In the genomic region with DNA sequence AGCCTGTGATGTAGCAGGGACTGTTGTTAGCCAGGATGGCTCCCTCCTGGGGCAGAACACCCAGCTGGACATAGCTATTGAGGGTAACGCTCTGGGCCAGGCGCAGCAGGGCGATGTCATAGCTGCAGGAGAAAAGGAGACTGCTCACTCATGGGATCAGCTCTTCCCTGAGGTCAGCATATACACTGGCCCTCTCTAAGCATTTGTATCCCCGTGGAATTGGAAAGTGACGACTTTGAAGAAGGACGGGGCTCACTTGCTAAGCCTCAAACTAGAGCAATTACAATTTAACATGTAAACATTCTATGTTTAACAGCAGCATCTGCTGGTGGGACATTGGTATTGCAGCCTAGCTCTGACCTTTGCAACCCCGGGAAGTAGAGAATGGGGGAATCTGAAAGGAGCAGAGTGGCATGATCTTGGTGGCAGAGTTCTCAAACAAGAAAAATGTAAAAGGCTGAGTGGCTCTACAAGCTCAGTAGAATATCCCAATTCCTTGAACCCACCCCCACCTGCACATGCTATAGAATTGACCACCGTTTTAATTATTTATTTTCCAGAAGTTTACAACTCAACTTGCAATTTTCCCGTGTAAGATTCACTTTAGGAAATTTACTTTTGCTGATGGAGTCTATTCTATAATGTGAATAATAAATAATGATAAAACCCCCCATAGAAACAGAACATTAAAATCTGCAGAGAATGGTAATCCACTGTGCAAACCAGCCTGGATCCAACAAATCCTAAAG, we compare ENCODE assay signal across 7 cellular contexts. TPM values are rescaled to one million over a fixed set of nuclear protein-coding genes. Genes with fewer than 3 reads are reported as not detected.
DNase-seq lines count a peak whose midpoint lies in the region; ATAC-seq and TF ChIP-seq lines count a peak whose summit lies in the region.

No MANE protein-coding gene starts in this region.

- DNase-seq in NCI-H1105 (lab: John Stamatoyannopoulos, UW) (peak; percentile 35), T-helper 1 cell (peak in 4 of 5 donors; percentile 40 to 77 (median 61)), amniotic stem cell (lab: John Stamatoyannopoulos, UW) (peak; percentile 29), right atrium auricular region (ENCODE audit: low spot score) (peak; percentile 84), retinal pigment epithelial cell (ENCODE audit: low read depth) (no peak)

- H3K36me3 ChIP-seq in right atrium auricular region: no peaks in the 10 kb centered on the region

- H3K4me3 ChIP-seq in right atrium auricular region: peak overlapping the region in 1 of 2 donors; percentile 23
- H3K4me3 ChIP-seq in retinal pigment epithelial cell (ENCODE audit: low read length): peak overlapping the region; percentile 19

- peaks cover 0 to 5% of the 10 kb centered on the region in 2 donors for H3K4me1 ChIP-seq in right atrium auricular region

- no peak overlapping the region for H3K27ac ChIP-seq in right atrium auricular region

- ATAC-seq in HG03039 (IDR thresholded peaks at IDR 0.05; ENCODE audit: unreplicated experiment): no peak

- H3K27me3 ChIP-seq in right atrium auricular region: no peaks in the 10 kb centered on the region

- H3K9me3 ChIP-seq in right atrium auricular region: no peaks in the 10 kb centered on the region

- TF ChIP-seq CTCF in GM12874 (IDR thresholded peaks at IDR 0.05; ENCODE audit: insufficient read depth, low read depth, low read length) (peak; percentile 98), right atrium auricular region (IDR thresholded peaks at IDR 0.05) (peak; percentile 97 to 98), retinal pigment epithelial cell (conservative IDR thresholded peaks at IDR 0.05; ENCODE audit: low read depth, low read length) (peak; percentile 100)

RNA-seq across cellular contexts. Expression of a gene that starts 5.0 kb away (rescaled TPM):
- total RNA-seq in right atrium auricular region: not detected

RNA-seq across cellular contexts. Expression of a gene that starts 17.5 kb away (rescaled TPM):
- 1 to 10 TPM; 2.1 to 4.6 TPM for total RNA-seq in right atrium auricular region

RNA-seq across cellular contexts. Expression of a gene that starts 49.8 kb away (rescaled TPM):
- 1 to 10 TPM; 1.3 to 2.8 TPM for total RNA-seq in right atrium auricular region
